In genomic region chr7:3914385-3914784, GRCh38 we compare ENCODE assay signal across 20 cellular contexts.
"Had no signal": no experiment of that assay in that cellular context is flagged by ENCODE, and none has a peak within 500 bp of the region (broad histone marks: within the 10 kb centered on the region; RNA-seq: fewer than 3 reads in every experiment).

No MANE protein-coding gene starts in this region.

- H3K36me3 Mint-ChIP-seq: activated CD4-positive, alpha-beta memory T cell treated with anti-CD3 and anti-CD28 coated beads for 36 hours; activated CD8-positive, alpha-beta memory T cell treated with anti-CD3 and anti-CD28 coated beads, Interleukin-2, amount 10 ng/mL, durations not matched to agents 7 days and 5 days; naive B cell had no signal

- H3K4me3 Mint-ChIP-seq: activated CD4-positive, alpha-beta memory T cell treated with anti-CD3 and anti-CD28 coated beads for 36 hours; activated CD4-positive, alpha-beta T cell treated with anti-CD3 and anti-CD28 coated beads for 36 hours; activated CD8-positive, alpha-beta memory T cell treated with anti-CD3 and anti-CD28 coated beads, Interleukin-2, amount 10 ng/mL, durations not matched to agents 7 days and 5 days; endodermal cell; naive B cell; T-helper 1 cell treated with Interleukin-12 subunit alpha and Interleukin-12 subunit beta and Interleukin-4 antibody, amounts not matched to agents 30 μg/mL and 1 μg/mL, for 36 hours had no signal

- H3K27ac ChIP-seq: adrenal gland, cardiac muscle cell, skin epidermis had no signal

- H3K36me3 ChIP-seq: adrenal gland, cardiac muscle cell, tibial nerve had no signal

- DNase-seq: activated CD4-positive, alpha-beta memory T cell treated with anti-CD3 and anti-CD28 coated beads for 36 hours; activated CD4-positive, alpha-beta T cell treated with anti-CD3 and anti-CD28 coated beads for 36 hours; activated CD8-positive, alpha-beta memory T cell treated with anti-CD3 and anti-CD28 coated beads, Interleukin-2, amount 10 ng/mL, durations not matched to agents 7 days and 5 days; activated naive CD4-positive, alpha-beta T cell treated with anti-CD3 and anti-CD28 coated beads, Interleukin-2, amount 50 U/mL, for 16 hours; activated T-cell treated with anti-CD3 and anti-CD28 coated beads, Interleukin-2, amount 50 U/mL, for 1 hour; adrenal gland; endodermal cell; erythroblast; hippocampal formation; naive B cell; stimulated activated CD4-positive, alpha-beta T cell treated with anti-CD3 and anti-CD28 coated beads, Interleukin-15, amount 100 ng/mL, for 24 hours; stimulated activated CD4-positive, alpha-beta T cell treated with anti-CD3 and anti-CD28 coated beads, Interleukin-4, amount 100 ng/mL, for 24 hours; stimulated activated naive CD4-positive, alpha-beta T cell treated with Interleukin-2 at 50 U/mL for 16 hours; substantia nigra had no signal

- H3K4me3 ChIP-seq: adrenal gland, cardiac muscle cell, lung, skin epidermis, tibial nerve had no signal

- H3K9me3 ChIP-seq: adrenal gland had no signal

- H3K27me3 Mint-ChIP-seq: activated CD4-positive, alpha-beta T cell treated with anti-CD3 and anti-CD28 coated beads for 36 hours; activated CD8-positive, alpha-beta memory T cell treated with anti-CD3 and anti-CD28 coated beads, Interleukin-2, amount 10 ng/mL, durations not matched to agents 7 days and 5 days had no signal

- ATAC-seq: activated CD4-positive, alpha-beta T cell treated with anti-CD3 and anti-CD28 coated beads for 36 hours; activated CD8-positive, alpha-beta memory T cell treated with anti-CD3 and anti-CD28 coated beads, Interleukin-2, amount 10 ng/mL, durations not matched to agents 7 days and 5 days; SK-N-SH treated with all-trans-retinoic acid at 6 μM for 48 hours had no signal

- H3K9me3 Mint-ChIP-seq: activated CD4-positive, alpha-beta memory T cell treated with anti-CD3 and anti-CD28 coated beads for 36 hours had no signal

- H3K4me1 Mint-ChIP-seq: endodermal cell had no signal

- H3K4me1 ChIP-seq: adrenal gland had no signal

- H3K27ac Mint-ChIP-seq: activated CD4-positive, alpha-beta memory T cell treated with anti-CD3 and anti-CD28 coated beads for 36 hours; activated CD4-positive, alpha-beta T cell treated with anti-CD3 and anti-CD28 coated beads for 36 hours; activated CD8-positive, alpha-beta memory T cell treated with anti-CD3 and anti-CD28 coated beads, Interleukin-2, amount 10 ng/mL, durations not matched to agents 7 days and 5 days; endodermal cell; naive B cell; T-helper 1 cell treated with Interleukin-12 subunit alpha and Interleukin-12 subunit beta and Interleukin-4 antibody, amounts not matched to agents 30 μg/mL and 1 μg/mL, for 36 hours had no signal

- H3K27me3 ChIP-seq: adrenal gland, cardiac muscle cell, tibial nerve had no signal
